9 cellular contexts compared by ENCODE assay signal in the genomic region with DNA sequence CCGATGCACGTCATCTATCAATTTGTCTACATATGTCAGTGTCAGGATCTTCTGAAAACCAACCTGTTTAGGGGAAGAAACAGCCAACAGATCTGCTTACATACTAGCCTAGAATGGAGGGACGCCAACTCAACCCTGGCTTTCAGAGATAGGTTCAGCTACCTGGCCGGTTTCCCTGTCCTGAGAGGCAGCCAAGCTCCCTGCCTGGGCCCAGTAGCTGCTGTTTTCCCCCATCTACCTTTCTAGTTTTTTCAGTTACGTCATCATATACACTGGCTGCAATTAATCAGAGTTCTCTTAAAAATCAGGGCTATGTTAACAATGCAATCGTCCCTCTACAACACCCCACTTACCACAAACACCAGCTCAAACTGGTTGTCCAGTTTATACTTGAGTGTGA. TPM values are rescaled to one million over a fixed set of nuclear protein-coding genes. Genes with fewer than 3 reads are reported as not detected.
A peak's percentile ranks its signal among the peaks of the same experiment; 100 is the strongest.
DNase-seq lines count a peak whose midpoint lies in the region; ATAC-seq, FAIRE-seq and TF ChIP-seq lines count a peak whose summit lies in the region.
"Had no signal": no experiment of that assay in that cellular context is flagged by ENCODE, and none has a peak within 500 bp of the region (broad histone marks: within the 10 kb centered on the region; RNA-seq: fewer than 3 reads in every experiment).

No MANE protein-coding gene starts in this region.

- DNase-seq in T-helper 2 cell treated with Interferon-gamma antibody and Interleukin-4, amounts not matched to agents 5 μg/mL and 100 μg/mL, for 36 hours (ENCODE audit: low spot score): no peak
- DNase-seq in T-helper 2 cell (no peak), adipocyte (ENCODE audit: low read depth) (no peak), kidney (no peak), suprapubic skin (ENCODE audit: low spot score in 2 of 2) (no peak), H4 (ENCODE audit: low spot score) (no peak), NCI-H128 (lab: John Stamatoyannopoulos, UW; ENCODE audit: unreplicated experiment) (no peak), sciatic nerve (ENCODE audit: low spot score) (no peak)

- peak overlapping the region in 1 of 2 donors; percentile 28 for H3K27ac ChIP-seq in kidney (ENCODE audit: low read depth in 2 of 2, low read length in 2 of 2)
- peak overlapping the region; percentile 90 for H3K27ac ChIP-seq in suprapubic skin

- no peak for TF ChIP-seq POLR2A in suprapubic skin (IDR thresholded peaks at IDR 0.05)

- intact Hi-C loops in kidney (cut with DNase I) (no loop called here), sciatic nerve (cut with DNase I) (no loop called here)

- H3K4me3 Mint-ChIP-seq in T-helper 2 cell treated with Interferon-gamma antibody and Interleukin-4, amounts not matched to agents 5 μg/mL and 100 μg/mL, for 36 hours: peak overlapping the region; percentile 98

- peak overlapping the region; percentile 94 for H3K4me3 ChIP-seq in adipocyte (ENCODE audit: low read length)
- peak overlapping the region; percentile 89 to 93 for H3K4me3 ChIP-seq in kidney (ENCODE audit: low read length in 2 of 2)
- H3K4me3 ChIP-seq in suprapubic skin: peak overlapping the region; percentile 69

- no peaks in the 10 kb centered on the region for H3K27me3 Mint-ChIP-seq in T-helper 2 cell treated with Interferon-gamma antibody and Interleukin-4, amounts not matched to agents 5 μg/mL and 100 μg/mL, for 36 hours (ENCODE audit: low read depth)

- H3K9me3 Mint-ChIP-seq in T-helper 2 cell treated with Interferon-gamma antibody and Interleukin-4, amounts not matched to agents 5 μg/mL and 100 μg/mL, for 36 hours: no peaks in the 10 kb centered on the region

- TF ChIP-seq EP300 in suprapubic skin (IDR thresholded peaks at IDR 0.05): no peak

- H3K4me1 ChIP-seq in adipocyte (ENCODE audit: control insufficient read depth, insufficient read depth, low read length) (peaks cover 16% of the 10 kb centered on the region), kidney (ENCODE audit: control insufficient read depth in 1 of 2, insufficient read depth in 1 of 2, low read depth in 1 of 2, low read length in 2 of 2) (peaks cover 7 to 13% of the 10 kb centered on the region in 2 donors), suprapubic skin (peaks cover 22% of the 10 kb centered on the region)

- H3K27me3 ChIP-seq in adipocyte (replicated peaks; ENCODE audit: control insufficient read depth, insufficient read depth, low read length) (no peaks in the 10 kb centered on the region), suprapubic skin (no peaks in the 10 kb centered on the region)

- peak overlapping the region; percentile 96 for H3K9ac ChIP-seq in adipocyte (ENCODE audit: low read length)
- peak overlapping the region; percentile 84 to 96 for H3K9ac ChIP-seq in kidney (ENCODE audit: low read length in 2 of 2)

- H3K36me3 ChIP-seq in adipocyte (ENCODE audit: control insufficient read depth, insufficient read depth, low read length, severe bottlenecking): peaks cover 51% of the 10 kb centered on the region
- peaks cover 39 to 43% of the 10 kb centered on the region in 2 donors for H3K36me3 ChIP-seq in kidney (ENCODE audit: control insufficient read depth in 1 of 2, insufficient read depth in 2 of 2, low read length in 2 of 2)
- H3K36me3 ChIP-seq in suprapubic skin: peaks cover 44% of the 10 kb centered on the region

- H3K27ac Mint-ChIP-seq in T-helper 2 cell treated with Interferon-gamma antibody and Interleukin-4, amounts not matched to agents 5 μg/mL and 100 μg/mL, for 36 hours: peak overlapping the region; percentile 98

- no peak for FAIRE-seq in kidney (lab: Jason Lieb, UNC)
- FAIRE-seq: colon had no signal

- H3K4me1 Mint-ChIP-seq in T-helper 2 cell treated with Interferon-gamma antibody and Interleukin-4, amounts not matched to agents 5 μg/mL and 100 μg/mL, for 36 hours (ENCODE audit: low read depth): peaks cover 20% of the 10 kb centered on the region

- ATAC-seq in sciatic nerve: no peak

- H3K9me3 ChIP-seq in adipocyte (ENCODE audit: control insufficient read depth, low read length) (no peaks in the 10 kb centered on the region), kidney (ENCODE audit: control insufficient read depth in 1 of 2, low read length in 2 of 2) (no peaks in the 10 kb centered on the region), suprapubic skin (no peaks in the 10 kb centered on the region)

- TF ChIP-seq CTCF in kidney (IDR thresholded peaks at IDR 0.05; ENCODE audit: borderline replicate concordance, extremely low read depth, insufficient read depth): no peak
- TF ChIP-seq CTCF in suprapubic skin (IDR thresholded peaks at IDR 0.05): no peak

- H3K36me3 Mint-ChIP-seq in T-helper 2 cell treated with Interferon-gamma antibody and Interleukin-4, amounts not matched to agents 5 μg/mL and 100 μg/mL, for 36 hours (ENCODE audit: low read depth): peaks cover 59% of the 10 kb centered on the region

- 52% methylated on average over 6 of the region's 6 CpGs for WGBS in suprapubic skin

RNA-seq across cellular contexts. Expression of a gene that starts 1.0 kb away (rescaled TPM):
- total RNA-seq in kidney: 116 TPM
- 55.2 TPM for polyA plus RNA-seq in kidney (ENCODE audit: insufficient read depth, low read depth, low replicate concordance)
- 100 to 1,000 TPM in 1 of 4 donors, 10 to 100 TPM in 3; 84.9 to 108 (median 97.0) TPM for total RNA-seq in suprapubic skin
- 144 and 145 TPM in 2 replicates for total RNA-seq in H4 (2014; rRNA removed; shearing (Covaris generic))
- 80.4 TPM for total RNA-seq in sciatic nerve

RNA-seq across cellular contexts. Expression of a gene that starts 1.3 kb away (rescaled TPM):
- 21.5 TPM for total RNA-seq in kidney
- 37.1 TPM for polyA plus RNA-seq in kidney (ENCODE audit: insufficient read depth, low read depth, low replicate concordance)
- total RNA-seq in suprapubic skin: 10 to 100 TPM in 3 of 4 donors, 1 to 10 TPM in 1; 7.7 to 22.9 (median 18.9) TPM
- total RNA-seq in H4 (2014; rRNA removed; shearing (Covaris generic)): 29.0 and 40.3 TPM in 2 replicates
- 27.9 TPM for total RNA-seq in sciatic nerve

RNA-seq across cellular contexts. Expression of a gene that starts 15.2 kb away (rescaled TPM):
- total RNA-seq in kidney (12.1 TPM), suprapubic skin (10 to 100 TPM in 3 of 4 donors, 1 to 10 TPM in 1; 8.6 to 15.2 (median 12.6) TPM), sciatic nerve (15.5 TPM)
- 5.8 TPM for polyA plus RNA-seq in kidney (ENCODE audit: insufficient read depth, low read depth, low replicate concordance)
- 1.8 and 3.9 TPM in 2 replicates for total RNA-seq in H4 (2014; rRNA removed; shearing (Covaris generic))

RNA-seq across cellular contexts. Expression of a gene that starts 36.2 kb away (rescaled TPM):
- 24.2 TPM for total RNA-seq in kidney
- 23.9 TPM for polyA plus RNA-seq in kidney (ENCODE audit: insufficient read depth, low read depth, low replicate concordance)
- 10 to 100 TPM; 15.4 to 19.1 (median 17.8) TPM for total RNA-seq in suprapubic skin
- total RNA-seq in H4 (2014; rRNA removed; shearing (Covaris generic)): 25.9 and 36.9 TPM in 2 replicates
- total RNA-seq in sciatic nerve: 12.1 TPM

RNA-seq across cellular contexts. Expression of a gene that starts 56.1 kb away (rescaled TPM):
- 21.5 TPM for total RNA-seq in kidney
- polyA plus RNA-seq in kidney (ENCODE audit: insufficient read depth, low read depth, low replicate concordance): 14.0 TPM
- 10 to 100 TPM in 1 of 4 donors, 1 to 10 TPM in 3; 7.6 to 11.1 (median 8.6) TPM for total RNA-seq in suprapubic skin
- 41.8 and 46.5 TPM in 2 replicates for total RNA-seq in H4 (2014; rRNA removed; shearing (Covaris generic))
- total RNA-seq in sciatic nerve: 19.4 TPM
